Comparison of ENCODE assay signal across 26 cellular contexts in the genomic region with DNA sequence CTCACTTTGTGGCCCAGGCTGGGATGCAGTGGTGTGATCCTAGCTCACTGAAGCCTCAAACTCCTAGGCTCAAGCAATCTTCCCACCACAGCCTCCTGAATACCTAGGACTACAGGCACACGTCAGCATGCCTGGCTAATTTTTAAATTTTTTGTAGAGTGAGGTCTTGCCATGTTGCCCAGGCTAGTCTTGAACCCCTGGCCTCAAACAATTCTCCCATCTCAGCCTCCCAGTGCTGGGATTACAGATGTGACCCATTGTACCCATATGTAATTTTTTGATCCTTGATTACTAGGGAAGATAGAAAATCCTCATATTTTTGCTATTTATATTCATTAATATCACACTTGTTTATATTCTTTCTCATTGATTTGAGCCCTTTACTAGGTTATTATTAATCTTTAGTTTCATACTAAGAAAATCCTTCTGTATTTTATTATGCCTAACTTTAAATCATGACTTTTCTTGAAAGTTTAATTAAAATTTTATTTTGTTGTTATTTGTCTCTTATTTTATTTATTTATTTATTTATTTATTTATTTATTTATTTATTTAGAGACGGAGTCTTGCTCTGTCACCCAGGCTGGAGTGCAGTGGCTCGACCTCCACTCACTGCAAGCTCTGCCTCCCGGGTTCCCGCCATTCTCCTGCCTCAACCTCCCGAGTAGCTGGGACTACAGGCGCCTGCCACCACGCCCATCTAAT.
"Had no signal": no experiment of that assay in that cellular context is flagged by ENCODE, and none has a peak within 500 bp of the region (broad histone marks: within the 10 kb centered on the region; RNA-seq: fewer than 3 reads in every experiment).

No MANE protein-coding gene starts in this region.

- H3K27me3 Mint-ChIP-seq: T-cell had no signal

- FAIRE-seq: HepG2 had no signal

- H3K27ac Mint-ChIP-seq: T-cell had no signal

- DNase-seq: IMR-90; Karpas-422; KG1; MG63; NCI-H1092; NCI-H1105 treated with DMSO at 0.1 percent for 48 hours; NCI-H1417 treated with DMSO at 0.1 percent for 48 hours; NCI-H146; NCI-H1694 treated with DMSO at 0.1 percent for 48 hours; NCI-H1930; NCI-H2081; NCI-H2107; NCI-H2227 treated with DMSO at 0.1 percent for 48 hours; NCI-H446; NCI-H510A; NCI-H524 treated with DMSO at 0.1 percent for 48 hours; NCI-H69; NCI-H774; NK-92 treated with Interleukin-12 subunit alpha and Interleukin-12 subunit beta, amount 100 ng/mL, for 24 hours; PC-3; SHP77; SK-N-SH; SW 1271; T-cell had no signal

- H3K4me1 Mint-ChIP-seq: T-cell had no signal

- ATAC-seq: HepG2, Panc1, PC-3, T-cell had no signal

- H3K4me3 Mint-ChIP-seq: T-cell had no signal
